ENCODE assay signal across 1 cellular context in genomic region chr1:150065184-150065871, GRCh38.
TF ChIP-seq lines count a peak whose summit lies in the region.

No MANE protein-coding gene starts in this region.

TF ChIP-seq in WTC11, 78 proteins besides CTCF, POLR2A, EP300 and RAD21 (continued from another document):
- TF ChIP-seq ZNF425 (CRISPR knock-in tag; conservative IDR thresholded peaks at IDR 0.05) (no peak), AFF4 (CRISPR knock-in tag; IDR thresholded peaks at IDR 0.05; ENCODE audit: borderline replicate concordance) (no peak), RORB (CRISPR knock-in tag; IDR thresholded peaks at IDR 0.05) (no peak)
